20 cellular contexts compared by ENCODE assay signal in the genomic region with DNA sequence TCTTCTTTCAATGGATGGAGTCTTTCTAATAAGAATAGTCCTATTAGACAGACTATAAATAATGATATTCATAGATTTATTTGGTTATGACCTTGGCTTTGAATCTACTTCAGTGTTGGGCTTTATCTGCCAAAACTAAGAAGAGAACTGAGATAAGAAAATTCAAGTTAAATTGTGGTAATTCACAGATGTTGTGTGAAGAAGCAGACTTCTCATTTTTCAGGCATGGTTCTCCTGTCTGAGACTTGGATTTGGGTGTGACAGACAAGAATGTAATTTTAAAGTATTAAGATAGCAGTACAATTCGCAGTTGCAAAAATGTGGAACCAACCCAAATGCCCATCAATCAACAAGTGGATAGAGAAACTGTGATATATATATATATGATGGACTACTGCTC.
"Had no signal": no experiment of that assay in that cellular context is flagged by ENCODE, and none has a peak within 500 bp of the region (broad histone marks: within the 10 kb centered on the region; RNA-seq: fewer than 3 reads in every experiment).

No MANE protein-coding gene starts in this region.

- H3K4me1 ChIP-seq: colonic mucosa had no signal

- H3K4me1 Mint-ChIP-seq: naive B cell had no signal

- H3K27ac Mint-ChIP-seq: dendritic cell treated with granulocyte-macrophage colony-stimulating factor and Interleukin-4, amounts not matched to agents 40 ng/mL and 50 ng/mL, for 4 days; mesothelial cell of epicardium had no signal

- DNase-seq: colonic mucosa; cortex of kidney; effector memory CD4-positive, alpha-beta T cell; foreskin fibroblast; foreskin melanocyte; gastrocnemius medialis; glutamatergic neuron; head of caudate nucleus; heart right ventricle; hippocampal formation; left cardiac atrium; left lung; left ventricle myocardium superior; lower lobe of right lung; mesenchymal stem cell; mucosa of descending colon; naive B cell had no signal

- H3K4me3 Mint-ChIP-seq: dendritic cell treated with granulocyte-macrophage colony-stimulating factor and Interleukin-4, amounts not matched to agents 40 ng/mL and 50 ng/mL, for 4 days; mesothelial cell of epicardium; naive B cell had no signal

- H3K36me3 Mint-ChIP-seq: naive B cell had no signal

- H3K36me3 ChIP-seq: colonic mucosa, esophagus muscularis mucosa, gastrocnemius medialis, heart right ventricle, left lung, lower lobe of right lung had no signal

- H3K27me3 Mint-ChIP-seq: dendritic cell treated with granulocyte-macrophage colony-stimulating factor and Interleukin-4, amounts not matched to agents 40 ng/mL and 50 ng/mL, for 4 days had no signal

- H3K4me3 ChIP-seq: colonic mucosa, esophagus muscularis mucosa, gastrocnemius medialis, heart right ventricle, left lung, lower lobe of right lung, mucosa of descending colon had no signal

- H3K9me3 ChIP-seq: colonic mucosa, esophagus muscularis mucosa, gastrocnemius medialis, heart right ventricle, left lung, lower lobe of right lung, mucosa of descending colon had no signal

- H3K27me3 ChIP-seq: colonic mucosa, esophagus muscularis mucosa, gastrocnemius medialis, heart right ventricle, left lung had no signal

- H3K9me3 Mint-ChIP-seq: dendritic cell treated with granulocyte-macrophage colony-stimulating factor and Interleukin-4, amounts not matched to agents 40 ng/mL and 50 ng/mL, for 4 days; naive B cell had no signal

- H3K27ac ChIP-seq: colonic mucosa, esophagus muscularis mucosa, left lung, lower lobe of right lung had no signal
